ENCODE assay signal across 8 cellular contexts in the genomic region with DNA sequence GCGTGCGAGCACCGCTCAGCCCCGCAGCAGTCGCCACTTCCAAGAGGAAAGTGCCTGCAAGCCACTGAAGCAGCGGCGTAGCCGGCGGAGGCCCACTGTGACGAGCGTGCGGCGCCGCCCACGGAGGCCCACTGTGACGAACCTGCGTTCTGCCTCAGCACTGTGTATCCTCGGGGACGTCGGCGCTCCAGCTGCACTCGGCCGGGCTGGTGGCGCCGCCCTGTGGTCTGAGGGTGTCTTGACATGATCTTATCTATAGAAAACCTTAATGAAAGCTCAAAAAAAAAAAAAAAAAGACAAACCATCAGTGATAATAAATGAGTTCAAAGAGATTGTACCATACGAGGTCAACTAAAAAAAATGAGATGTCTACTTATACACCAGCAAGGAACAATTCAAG. TPM values are rescaled to one million over a fixed set of nuclear protein-coding genes. Genes with fewer than 3 reads are reported as not detected.
A peak's percentile ranks its signal among the peaks of the same experiment; 100 is the strongest.
DNase-seq lines count a peak whose midpoint lies in the region; ATAC-seq and TF ChIP-seq lines count a peak whose summit lies in the region.
"Not testable (repeated sequence)": the region's sequence is repeated elsewhere in the genome, so short reads cannot be mapped to it uniquely, and the experiment has no call there.

A gene (minus strand): TSS at position 166 of the 400 bp plus-strand sequence. CDS start 192 bp downstream, outside the sequence.

- peak within 1 kb of the TSS; percentile 41 to 71 (median 57) for H3K4me2 ChIP-seq in BLaER1 treated with 17β-estradiol and CSF1 and Interleukin-3, amounts not matched to agents 10 nM and 100 nM

- not testable (repeated sequence) for H3K36me3 ChIP-seq in BLaER1 treated with 17β-estradiol and CSF1 and Interleukin-3, amounts not matched to agents 10 nM and 100 nM; naive thymus-derived CD4-positive, alpha-beta T cell (ENCODE audit: control insufficient read depth in 2 of 3, insufficient read depth in 3 of 3, low read length in 3 of 3)

- not testable (repeated sequence) for H4K20me1 ChIP-seq in BLaER1 treated with 17β-estradiol and CSF1 and Interleukin-3, amounts not matched to agents 10 nM and 100 nM

- H3K36me3 Mint-ChIP-seq in activated naive CD4-positive, alpha-beta T cell treated with anti-CD3 and anti-CD28 coated beads, Interleukin-2, amount 50 U/mL, for 72 hours; naive thymus-derived CD4-positive, alpha-beta T cell: not testable (repeated sequence)

- H3K27ac ChIP-seq in BLaER1 treated with 17β-estradiol and CSF1 and Interleukin-3, amounts not matched to agents 10 nM and 100 nM = peak within 1 kb of the TSS in 4 of 11 experiments; percentile 11 to 60 (median 32); a peak in 5 of 22 replicates
- not testable (repeated sequence) for H3K27ac ChIP-seq in foreskin keratinocyte
- peak within 1 kb of the TSS; percentile 69 for H3K27ac ChIP-seq in naive thymus-derived CD4-positive, alpha-beta T cell (ENCODE audit: low read depth, low read length)

- not testable (repeated sequence) for H3K9me3 ChIP-seq in BLaER1 treated with 17β-estradiol and CSF1 and Interleukin-3, amounts not matched to agents 10 nM and 100 nM (replicated peaks in 1 of 11); naive thymus-derived CD4-positive, alpha-beta T cell (ENCODE audit: control insufficient read depth in 2 of 3, low read length in 3 of 3)

- peaks cover 0 to 11% (median 5%) of the 10 kb centered on the region in 5 donors for H3K27me3 Mint-ChIP-seq in naive thymus-derived CD4-positive, alpha-beta T cell

- H3K27ac Mint-ChIP-seq in activated naive CD4-positive, alpha-beta T cell treated with anti-CD3 and anti-CD28 coated beads, Interleukin-2, amount 50 U/mL, for 72 hours = peak within 1 kb of the TSS; percentile 86 to 92
- peak within 1 kb of the TSS; percentile 6 to 88 (median 84) for H3K27ac Mint-ChIP-seq in naive thymus-derived CD4-positive, alpha-beta T cell

- not testable (repeated sequence) for H3K9me3 Mint-ChIP-seq in activated naive CD4-positive, alpha-beta T cell treated with anti-CD3 and anti-CD28 coated beads, Interleukin-2, amount 50 U/mL, for 72 hours; naive thymus-derived CD4-positive, alpha-beta T cell

- POLR2A ChIA-PET in naive thymus-derived CD4-positive, alpha-beta T cell (lab: Charles Lee) = interaction anchor here (1.0 kb wide), 1 partner anchor 311 kb away, joined by 3 read pairs; no protein-coding TSS in a partner anchor

- H3K4me1 Mint-ChIP-seq in naive thymus-derived CD4-positive, alpha-beta T cell = peaks cover 7 to 30% (median 22%) of the 10 kb centered on the region in 7 donors

- peaks cover 17 to 43% (median 36%) of the 10 kb centered on the region in 11 experiments for H3K27me3 ChIP-seq in BLaER1 treated with 17β-estradiol and CSF1 and Interleukin-3, amounts not matched to agents 10 nM and 100 nM
- H3K27me3 ChIP-seq in foreskin keratinocyte; naive thymus-derived CD4-positive, alpha-beta T cell (ENCODE audit: control insufficient read depth in 2 of 2, insufficient read depth in 2 of 2, low read length in 2 of 2): not testable (repeated sequence)

- CTCF ChIA-PET in naive thymus-derived CD4-positive, alpha-beta T cell (lab: Charles Lee) = interaction anchor here (0.7 kb wide), 2 partner anchors 174 to 339 kb away, joined by 3 to 5 read pairs; no protein-coding TSS in a partner anchor

- peak within 1 kb of the TSS; percentile 35 to 72 (median 64); a peak in 17 of 22 replicates for H3K9ac ChIP-seq in BLaER1 treated with 17β-estradiol and CSF1 and Interleukin-3, amounts not matched to agents 10 nM and 100 nM

- intact Hi-C loops in naive thymus-derived CD4-positive, alpha-beta T cell (cut with micrococcal nuclease) = loop anchor here in 1 of 2 donors (2.0 to 5.0 kb wide), 2 partner anchors 49 to 175 kb away; a partner anchor contains a TSS

- TF ChIP-seq CTCF in foreskin keratinocyte (conservative IDR thresholded peaks at IDR 0.05) = peak; percentile 72

- H3K4me3 Mint-ChIP-seq in naive thymus-derived CD4-positive, alpha-beta T cell = peak within 1 kb of the TSS; percentile 69 to 89 (median 83)

- peak; percentile 98 for ATAC-seq in GM19397 (IDR thresholded peaks at IDR 0.05; ENCODE audit: unreplicated experiment)
- ATAC-seq in HG03175 (IDR thresholded peaks at IDR 0.05; ENCODE audit: unreplicated experiment) = peak; percentile 99
- ATAC-seq in SK-N-SH treated with all-trans-retinoic acid at 6 μM for 48 hours = peak; percentile 97
- peak; percentile 100 for ATAC-seq in activated naive CD4-positive, alpha-beta T cell treated with anti-CD3 and anti-CD28 coated beads, Interleukin-2, amount 50 U/mL, for 72 hours
- ATAC-seq in foreskin keratinocyte = peak; percentile 94
- ATAC-seq in naive thymus-derived CD4-positive, alpha-beta T cell = peak; percentile 100

- peak; percentile 92 to 93 for DNase-seq in activated naive CD4-positive, alpha-beta T cell treated with anti-CD3 and anti-CD28 coated beads, Interleukin-2, amount 50 U/mL, for 72 hours (ENCODE audit: low spot score in 2 of 2)
- DNase-seq in foreskin keratinocyte = peak; percentile 34 to 41
- DNase-seq in naive thymus-derived CD4-positive, alpha-beta T cell = peak; percentile 85 to 93 (median 90)
- DNase-seq in stimulated activated CD8-positive, alpha-beta memory T cell treated with anti-CD3 and anti-CD28 coated beads, Interleukin-15, amount 100 ng/mL, for 1 hour (ENCODE audit: low read depth) = peak; percentile 66

- peak within 1 kb of the TSS; percentile 47 to 69 (median 56) for H3K4me3 ChIP-seq in BLaER1 treated with 17β-estradiol and CSF1 and Interleukin-3, amounts not matched to agents 10 nM and 100 nM
- peak within 1 kb of the TSS; percentile 20 for H3K4me3 ChIP-seq in naive thymus-derived CD4-positive, alpha-beta T cell (ENCODE audit: low read length)

- not testable (repeated sequence) for H3K4me1 ChIP-seq in BLaER1 treated with 17β-estradiol and CSF1 and Interleukin-3, amounts not matched to agents 10 nM and 100 nM; foreskin keratinocyte; naive thymus-derived CD4-positive, alpha-beta T cell (ENCODE audit: control insufficient read depth in 2 of 2, insufficient read depth in 2 of 2, low read length in 2 of 2)

RNA-seq across cellular contexts. Expression of the gene that starts here (rescaled TPM):
- total RNA-seq in activated naive CD4-positive, alpha-beta T cell treated with anti-CD3 and anti-CD28 coated beads, Interleukin-2, amount 50 U/mL, for 72 hours = 10 to 100 TPM in 1 of 2 donors, 1 to 10 TPM in 1; 7.4 to 16.1 TPM
- total RNA-seq in foreskin keratinocyte = 4.8 and 5.6 TPM in 2 replicates
- 0.11 and 0.18 TPM in 2 replicates for polyA plus RNA-seq in foreskin keratinocyte
- 10 to 100 TPM in 4 of 5 experiments, 1 to 10 TPM in 1; 8.5 to 50.6 (median 28.0) TPM for total RNA-seq in naive thymus-derived CD4-positive, alpha-beta T cell
- 1 to 10 TPM; 3.6 to 5.7 TPM for polyA plus RNA-seq in naive thymus-derived CD4-positive, alpha-beta T cell

Comparison
In these comparisons a context has a peak if more than half of its experiments do, and no peak if none do; other contexts are left out.
1. DNase-seq: peak in every context shown above with its lines; median percentile 92 in activated naive CD4-positive, alpha-beta T cell treated with anti-CD3 and anti-CD28 coated beads, Interleukin-2, amount 50 U/mL, for 72 hours; 90 in naive thymus-derived CD4-positive, alpha-beta T cell; 66 in stimulated activated CD8-positive, alpha-beta memory T cell treated with anti-CD3 and anti-CD28 coated beads, Interleukin-15, amount 100 ng/mL, for 1 hour; 38 in foreskin keratinocyte.